In the genomic region with DNA sequence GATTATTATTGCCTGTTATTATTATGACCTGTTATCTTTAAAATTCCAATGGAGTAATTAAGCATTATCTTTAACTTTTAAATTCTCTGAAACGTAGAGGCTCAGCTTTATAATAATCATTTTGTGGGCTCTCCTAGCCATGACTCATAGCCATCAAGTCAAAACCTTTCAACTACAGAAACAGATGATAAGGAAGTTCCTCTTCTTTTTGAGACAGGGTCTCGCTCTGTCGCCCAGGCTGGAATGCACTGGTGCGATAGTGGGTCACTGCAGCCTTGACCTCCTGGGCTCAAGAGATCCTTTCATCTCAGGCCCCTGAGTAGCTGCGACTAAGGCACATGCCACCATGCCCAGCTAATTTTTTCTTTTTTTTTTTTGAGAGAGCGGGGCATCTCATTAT, we compare ENCODE assay signal across 1 cellular context.
A peak's percentile ranks its signal among the peaks of the same experiment; 100 is the strongest.
TF ChIP-seq lines count a peak whose summit lies in the region.

No MANE protein-coding gene starts in this region.

TF ChIP-seq in K562, 482 proteins besides CTCF, POLR2A, EP300 and RAD21 (continues in another document):
- TF ChIP-seq ZNF324 (CRISPR knock-in tag; IDR thresholded peaks at IDR 0.05), result no peak
- TF ChIP-seq ELF1 (tag; IDR thresholded peaks at IDR 0.05), result no peak
- peak; percentile 60; the same call in 1 of the 2 replicates for TF ChIP-seq SMARCE1 (IDR thresholded peaks at IDR 0.05)
- TF ChIP-seq HNRNPK (IDR thresholded peaks at IDR 0.05; ENCODE audit: low read depth, low read length, poor library complexity, severe bottlenecking), result no peak
- TF ChIP-seq PHF21A (IDR thresholded peaks at IDR 0.05; ENCODE audit: borderline replicate concordance, low read depth), result no peak
- peak; percentile 64 for TF ChIP-seq TEAD4 (IDR thresholded peaks at IDR 0.05; ENCODE audit: low read length)
- no peak for TF ChIP-seq TEAD4 (CRISPR knock-in tag; IDR thresholded peaks at IDR 0.05; ENCODE audit: borderline replicate concordance)
- no peak for TF ChIP-seq CEBPG (CRISPR knock-in tag; IDR thresholded peaks at IDR 0.05)
- TF ChIP-seq CEBPG (tag; conservative IDR thresholded peaks at IDR 0.05 in 1 of 2, IDR thresholded peaks at IDR 0.05 in 1 of 2), result no peak
- TF ChIP-seq BHLHE40 (IDR thresholded peaks at IDR 0.05; ENCODE audit: low read length), result no peak
- no peak for TF ChIP-seq NFIC (IDR thresholded peaks at IDR 0.05)
- TF ChIP-seq RAD51 (IDR thresholded peaks at IDR 0.05; ENCODE audit: borderline replicate concordance, low read depth), result no peak
- no peak for TF ChIP-seq GTF2F1 (IDR thresholded peaks at IDR 0.05; ENCODE audit: low read depth, low read length)
- no peak for TF ChIP-seq NFRKB (IDR thresholded peaks at IDR 0.05; ENCODE audit: low read depth)
- no peak for TF ChIP-seq NFIX (CRISPR knock-in tag; IDR thresholded peaks at IDR 0.05; ENCODE audit: low read depth)
- peak; percentile 51; the same call in 1 of the 2 replicates for TF ChIP-seq SMARCA4 (IDR thresholded peaks at IDR 0.05)
- TF ChIP-seq, protein P1, sequence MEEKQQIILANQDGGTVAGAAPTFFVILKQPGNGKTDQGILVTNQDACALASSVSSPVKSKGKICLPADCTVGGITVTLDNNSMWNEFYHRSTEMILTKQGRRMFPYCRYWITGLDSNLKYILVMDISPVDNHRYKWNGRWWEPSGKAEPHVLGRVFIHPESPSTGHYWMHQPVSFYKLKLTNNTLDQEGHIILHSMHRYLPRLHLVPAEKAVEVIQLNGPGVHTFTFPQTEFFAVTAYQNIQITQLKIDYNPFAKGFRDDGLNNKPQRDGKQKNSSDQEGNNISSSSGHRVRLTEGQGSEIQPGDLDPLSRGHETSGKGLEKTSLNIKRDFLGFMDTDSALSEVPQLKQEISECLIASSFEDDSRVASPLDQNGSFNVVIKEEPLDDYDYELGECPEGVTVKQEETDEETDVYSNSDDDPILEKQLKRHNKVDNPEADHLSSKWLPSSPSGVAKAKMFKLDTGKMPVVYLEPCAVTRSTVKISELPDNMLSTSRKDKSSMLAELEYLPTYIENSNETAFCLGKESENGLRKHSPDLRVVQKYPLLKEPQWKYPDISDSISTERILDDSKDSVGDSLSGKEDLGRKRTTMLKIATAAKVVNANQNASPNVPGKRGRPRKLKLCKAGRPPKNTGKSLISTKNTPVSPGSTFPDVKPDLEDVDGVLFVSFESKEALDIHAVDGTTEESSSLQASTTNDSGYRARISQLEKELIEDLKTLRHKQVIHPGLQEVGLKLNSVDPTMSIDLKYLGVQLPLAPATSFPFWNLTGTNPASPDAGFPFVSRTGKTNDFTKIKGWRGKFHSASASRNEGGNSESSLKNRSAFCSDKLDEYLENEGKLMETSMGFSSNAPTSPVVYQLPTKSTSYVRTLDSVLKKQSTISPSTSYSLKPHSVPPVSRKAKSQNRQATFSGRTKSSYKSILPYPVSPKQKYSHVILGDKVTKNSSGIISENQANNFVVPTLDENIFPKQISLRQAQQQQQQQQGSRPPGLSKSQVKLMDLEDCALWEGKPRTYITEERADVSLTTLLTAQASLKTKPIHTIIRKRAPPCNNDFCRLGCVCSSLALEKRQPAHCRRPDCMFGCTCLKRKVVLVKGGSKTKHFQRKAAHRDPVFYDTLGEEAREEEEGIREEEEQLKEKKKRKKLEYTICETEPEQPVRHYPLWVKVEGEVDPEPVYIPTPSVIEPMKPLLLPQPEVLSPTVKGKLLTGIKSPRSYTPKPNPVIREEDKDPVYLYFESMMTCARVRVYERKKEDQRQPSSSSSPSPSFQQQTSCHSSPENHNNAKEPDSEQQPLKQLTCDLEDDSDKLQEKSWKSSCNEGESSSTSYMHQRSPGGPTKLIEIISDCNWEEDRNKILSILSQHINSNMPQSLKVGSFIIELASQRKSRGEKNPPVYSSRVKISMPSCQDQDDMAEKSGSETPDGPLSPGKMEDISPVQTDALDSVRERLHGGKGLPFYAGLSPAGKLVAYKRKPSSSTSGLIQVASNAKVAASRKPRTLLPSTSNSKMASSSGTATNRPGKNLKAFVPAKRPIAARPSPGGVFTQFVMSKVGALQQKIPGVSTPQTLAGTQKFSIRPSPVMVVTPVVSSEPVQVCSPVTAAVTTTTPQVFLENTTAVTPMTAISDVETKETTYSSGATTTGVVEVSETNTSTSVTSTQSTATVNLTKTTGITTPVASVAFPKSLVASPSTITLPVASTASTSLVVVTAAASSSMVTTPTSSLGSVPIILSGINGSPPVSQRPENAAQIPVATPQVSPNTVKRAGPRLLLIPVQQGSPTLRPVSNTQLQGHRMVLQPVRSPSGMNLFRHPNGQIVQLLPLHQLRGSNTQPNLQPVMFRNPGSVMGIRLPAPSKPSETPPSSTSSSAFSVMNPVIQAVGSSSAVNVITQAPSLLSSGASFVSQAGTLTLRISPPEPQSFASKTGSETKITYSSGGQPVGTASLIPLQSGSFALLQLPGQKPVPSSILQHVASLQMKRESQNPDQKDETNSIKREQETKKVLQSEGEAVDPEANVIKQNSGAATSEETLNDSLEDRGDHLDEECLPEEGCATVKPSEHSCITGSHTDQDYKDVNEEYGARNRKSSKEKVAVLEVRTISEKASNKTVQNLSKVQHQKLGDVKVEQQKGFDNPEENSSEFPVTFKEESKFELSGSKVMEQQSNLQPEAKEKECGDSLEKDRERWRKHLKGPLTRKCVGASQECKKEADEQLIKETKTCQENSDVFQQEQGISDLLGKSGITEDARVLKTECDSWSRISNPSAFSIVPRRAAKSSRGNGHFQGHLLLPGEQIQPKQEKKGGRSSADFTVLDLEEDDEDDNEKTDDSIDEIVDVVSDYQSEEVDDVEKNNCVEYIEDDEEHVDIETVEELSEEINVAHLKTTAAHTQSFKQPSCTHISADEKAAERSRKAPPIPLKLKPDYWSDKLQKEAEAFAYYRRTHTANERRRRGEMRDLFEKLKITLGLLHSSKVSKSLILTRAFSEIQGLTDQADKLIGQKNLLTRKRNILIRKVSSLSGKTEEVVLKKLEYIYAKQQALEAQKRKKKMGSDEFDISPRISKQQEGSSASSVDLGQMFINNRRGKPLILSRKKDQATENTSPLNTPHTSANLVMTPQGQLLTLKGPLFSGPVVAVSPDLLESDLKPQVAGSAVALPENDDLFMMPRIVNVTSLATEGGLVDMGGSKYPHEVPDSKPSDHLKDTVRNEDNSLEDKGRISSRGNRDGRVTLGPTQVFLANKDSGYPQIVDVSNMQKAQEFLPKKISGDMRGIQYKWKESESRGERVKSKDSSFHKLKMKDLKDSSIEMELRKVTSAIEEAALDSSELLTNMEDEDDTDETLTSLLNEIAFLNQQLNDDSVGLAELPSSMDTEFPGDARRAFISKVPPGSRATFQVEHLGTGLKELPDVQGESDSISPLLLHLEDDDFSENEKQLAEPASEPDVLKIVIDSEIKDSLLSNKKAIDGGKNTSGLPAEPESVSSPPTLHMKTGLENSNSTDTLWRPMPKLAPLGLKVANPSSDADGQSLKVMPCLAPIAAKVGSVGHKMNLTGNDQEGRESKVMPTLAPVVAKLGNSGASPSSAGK (IDR thresholded peaks at IDR 0.05), result no peak
- no peak for TF ChIP-seq RFX5 (IDR thresholded peaks at IDR 0.05; ENCODE audit: low read depth, low read length)
- TF ChIP-seq, protein P2, sequence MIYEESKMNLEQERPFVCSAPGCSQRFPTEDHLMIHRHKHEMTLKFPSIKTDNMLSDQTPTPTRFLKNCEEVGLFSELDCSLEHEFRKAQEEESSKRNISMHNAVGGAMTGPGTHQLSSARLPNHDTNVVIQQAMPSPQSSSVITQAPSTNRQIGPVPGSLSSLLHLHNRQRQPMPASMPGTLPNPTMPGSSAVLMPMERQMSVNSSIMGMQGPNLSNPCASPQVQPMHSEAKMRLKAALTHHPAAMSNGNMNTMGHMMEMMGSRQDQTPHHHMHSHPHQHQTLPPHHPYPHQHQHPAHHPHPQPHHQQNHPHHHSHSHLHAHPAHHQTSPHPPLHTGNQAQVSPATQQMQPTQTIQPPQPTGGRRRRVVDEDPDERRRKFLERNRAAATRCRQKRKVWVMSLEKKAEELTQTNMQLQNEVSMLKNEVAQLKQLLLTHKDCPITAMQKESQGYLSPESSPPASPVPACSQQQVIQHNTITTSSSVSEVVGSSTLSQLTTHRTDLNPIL (CRISPR knock-in tag; IDR thresholded peaks at IDR 0.05), result no peak
- TF ChIP-seq, protein P3, sequence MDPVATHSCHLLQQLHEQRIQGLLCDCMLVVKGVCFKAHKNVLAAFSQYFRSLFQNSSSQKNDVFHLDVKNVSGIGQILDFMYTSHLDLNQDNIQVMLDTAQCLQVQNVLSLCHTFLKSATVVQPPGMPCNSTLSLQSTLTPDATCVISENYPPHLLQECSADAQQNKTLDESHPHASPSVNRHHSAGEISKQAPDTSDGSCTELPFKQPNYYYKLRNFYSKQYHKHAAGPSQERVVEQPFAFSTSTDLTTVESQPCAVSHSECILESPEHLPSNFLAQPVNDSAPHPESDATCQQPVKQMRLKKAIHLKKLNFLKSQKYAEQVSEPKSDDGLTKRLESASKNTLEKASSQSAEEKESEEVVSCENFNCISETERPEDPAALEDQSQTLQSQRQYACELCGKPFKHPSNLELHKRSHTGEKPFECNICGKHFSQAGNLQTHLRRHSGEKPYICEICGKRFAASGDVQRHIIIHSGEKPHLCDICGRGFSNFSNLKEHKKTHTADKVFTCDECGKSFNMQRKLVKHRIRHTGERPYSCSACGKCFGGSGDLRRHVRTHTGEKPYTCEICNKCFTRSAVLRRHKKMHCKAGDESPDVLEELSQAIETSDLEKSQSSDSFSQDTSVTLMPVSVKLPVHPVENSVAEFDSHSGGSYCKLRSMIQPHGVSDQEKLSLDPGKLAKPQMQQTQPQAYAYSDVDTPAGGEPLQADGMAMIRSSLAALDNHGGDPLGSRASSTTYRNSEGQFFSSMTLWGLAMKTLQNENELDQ (CRISPR knock-in tag; IDR thresholded peaks at IDR 0.05; ENCODE audit: borderline replicate concordance), result no peak
- TF ChIP-seq XRCC5 (IDR thresholded peaks at IDR 0.05; ENCODE audit: low read depth, low read length), result no peak
- TF ChIP-seq, protein P4, sequence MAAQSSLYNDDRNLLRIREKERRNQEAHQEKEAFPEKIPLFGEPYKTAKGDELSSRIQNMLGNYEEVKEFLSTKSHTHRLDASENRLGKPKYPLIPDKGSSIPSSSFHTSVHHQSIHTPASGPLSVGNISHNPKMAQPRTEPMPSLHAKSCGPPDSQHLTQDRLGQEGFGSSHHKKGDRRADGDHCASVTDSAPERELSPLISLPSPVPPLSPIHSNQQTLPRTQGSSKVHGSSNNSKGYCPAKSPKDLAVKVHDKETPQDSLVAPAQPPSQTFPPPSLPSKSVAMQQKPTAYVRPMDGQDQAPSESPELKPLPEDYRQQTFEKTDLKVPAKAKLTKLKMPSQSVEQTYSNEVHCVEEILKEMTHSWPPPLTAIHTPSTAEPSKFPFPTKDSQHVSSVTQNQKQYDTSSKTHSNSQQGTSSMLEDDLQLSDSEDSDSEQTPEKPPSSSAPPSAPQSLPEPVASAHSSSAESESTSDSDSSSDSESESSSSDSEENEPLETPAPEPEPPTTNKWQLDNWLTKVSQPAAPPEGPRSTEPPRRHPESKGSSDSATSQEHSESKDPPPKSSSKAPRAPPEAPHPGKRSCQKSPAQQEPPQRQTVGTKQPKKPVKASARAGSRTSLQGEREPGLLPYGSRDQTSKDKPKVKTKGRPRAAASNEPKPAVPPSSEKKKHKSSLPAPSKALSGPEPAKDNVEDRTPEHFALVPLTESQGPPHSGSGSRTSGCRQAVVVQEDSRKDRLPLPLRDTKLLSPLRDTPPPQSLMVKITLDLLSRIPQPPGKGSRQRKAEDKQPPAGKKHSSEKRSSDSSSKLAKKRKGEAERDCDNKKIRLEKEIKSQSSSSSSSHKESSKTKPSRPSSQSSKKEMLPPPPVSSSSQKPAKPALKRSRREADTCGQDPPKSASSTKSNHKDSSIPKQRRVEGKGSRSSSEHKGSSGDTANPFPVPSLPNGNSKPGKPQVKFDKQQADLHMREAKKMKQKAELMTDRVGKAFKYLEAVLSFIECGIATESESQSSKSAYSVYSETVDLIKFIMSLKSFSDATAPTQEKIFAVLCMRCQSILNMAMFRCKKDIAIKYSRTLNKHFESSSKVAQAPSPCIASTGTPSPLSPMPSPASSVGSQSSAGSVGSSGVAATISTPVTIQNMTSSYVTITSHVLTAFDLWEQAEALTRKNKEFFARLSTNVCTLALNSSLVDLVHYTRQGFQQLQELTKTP (IDR thresholded peaks at IDR 0.05; ENCODE audit: low read depth in 1 of 2, partially characterized antibody in 2 of 2), result no peak
- peak in 1 of 2 experiments; percentile 35; a peak in 1 of 4 replicates for TF ChIP-seq RCOR1 (IDR thresholded peaks at IDR 0.05; ENCODE audit: borderline replicate concordance in 1 of 2, low read depth in 2 of 2, low read length in 2 of 2)
- peak; percentile 18; the same call in 1 of the 2 replicates for TF ChIP-seq STAT5A (IDR thresholded peaks at IDR 0.05; ENCODE audit: borderline replicate concordance, low read length)
- TF ChIP-seq, protein P5, sequence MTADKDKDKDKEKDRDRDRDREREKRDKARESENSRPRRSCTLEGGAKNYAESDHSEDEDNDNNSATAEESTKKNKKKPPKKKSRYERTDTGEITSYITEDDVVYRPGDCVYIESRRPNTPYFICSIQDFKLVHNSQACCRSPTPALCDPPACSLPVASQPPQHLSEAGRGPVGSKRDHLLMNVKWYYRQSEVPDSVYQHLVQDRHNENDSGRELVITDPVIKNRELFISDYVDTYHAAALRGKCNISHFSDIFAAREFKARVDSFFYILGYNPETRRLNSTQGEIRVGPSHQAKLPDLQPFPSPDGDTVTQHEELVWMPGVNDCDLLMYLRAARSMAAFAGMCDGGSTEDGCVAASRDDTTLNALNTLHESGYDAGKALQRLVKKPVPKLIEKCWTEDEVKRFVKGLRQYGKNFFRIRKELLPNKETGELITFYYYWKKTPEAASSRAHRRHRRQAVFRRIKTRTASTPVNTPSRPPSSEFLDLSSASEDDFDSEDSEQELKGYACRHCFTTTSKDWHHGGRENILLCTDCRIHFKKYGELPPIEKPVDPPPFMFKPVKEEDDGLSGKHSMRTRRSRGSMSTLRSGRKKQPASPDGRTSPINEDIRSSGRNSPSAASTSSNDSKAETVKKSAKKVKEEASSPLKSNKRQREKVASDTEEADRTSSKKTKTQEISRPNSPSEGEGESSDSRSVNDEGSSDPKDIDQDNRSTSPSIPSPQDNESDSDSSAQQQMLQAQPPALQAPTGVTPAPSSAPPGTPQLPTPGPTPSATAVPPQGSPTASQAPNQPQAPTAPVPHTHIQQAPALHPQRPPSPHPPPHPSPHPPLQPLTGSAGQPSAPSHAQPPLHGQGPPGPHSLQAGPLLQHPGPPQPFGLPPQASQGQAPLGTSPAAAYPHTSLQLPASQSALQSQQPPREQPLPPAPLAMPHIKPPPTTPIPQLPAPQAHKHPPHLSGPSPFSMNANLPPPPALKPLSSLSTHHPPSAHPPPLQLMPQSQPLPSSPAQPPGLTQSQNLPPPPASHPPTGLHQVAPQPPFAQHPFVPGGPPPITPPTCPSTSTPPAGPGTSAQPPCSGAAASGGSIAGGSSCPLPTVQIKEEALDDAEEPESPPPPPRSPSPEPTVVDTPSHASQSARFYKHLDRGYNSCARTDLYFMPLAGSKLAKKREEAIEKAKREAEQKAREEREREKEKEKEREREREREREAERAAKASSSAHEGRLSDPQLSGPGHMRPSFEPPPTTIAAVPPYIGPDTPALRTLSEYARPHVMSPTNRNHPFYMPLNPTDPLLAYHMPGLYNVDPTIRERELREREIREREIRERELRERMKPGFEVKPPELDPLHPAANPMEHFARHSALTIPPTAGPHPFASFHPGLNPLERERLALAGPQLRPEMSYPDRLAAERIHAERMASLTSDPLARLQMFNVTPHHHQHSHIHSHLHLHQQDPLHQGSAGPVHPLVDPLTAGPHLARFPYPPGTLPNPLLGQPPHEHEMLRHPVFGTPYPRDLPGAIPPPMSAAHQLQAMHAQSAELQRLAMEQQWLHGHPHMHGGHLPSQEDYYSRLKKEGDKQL (CRISPR knock-in tag; IDR thresholded peaks at IDR 0.05; ENCODE audit: borderline replicate concordance), result no peak
- TF ChIP-seq, protein P6, sequence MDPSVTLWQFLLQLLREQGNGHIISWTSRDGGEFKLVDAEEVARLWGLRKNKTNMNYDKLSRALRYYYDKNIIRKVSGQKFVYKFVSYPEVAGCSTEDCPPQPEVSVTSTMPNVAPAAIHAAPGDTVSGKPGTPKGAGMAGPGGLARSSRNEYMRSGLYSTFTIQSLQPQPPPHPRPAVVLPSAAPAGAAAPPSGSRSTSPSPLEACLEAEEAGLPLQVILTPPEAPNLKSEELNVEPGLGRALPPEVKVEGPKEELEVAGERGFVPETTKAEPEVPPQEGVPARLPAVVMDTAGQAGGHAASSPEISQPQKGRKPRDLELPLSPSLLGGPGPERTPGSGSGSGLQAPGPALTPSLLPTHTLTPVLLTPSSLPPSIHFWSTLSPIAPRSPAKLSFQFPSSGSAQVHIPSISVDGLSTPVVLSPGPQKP (CRISPR knock-in tag; IDR thresholded peaks at IDR 0.05), result no peak
